In the genomic region with DNA sequence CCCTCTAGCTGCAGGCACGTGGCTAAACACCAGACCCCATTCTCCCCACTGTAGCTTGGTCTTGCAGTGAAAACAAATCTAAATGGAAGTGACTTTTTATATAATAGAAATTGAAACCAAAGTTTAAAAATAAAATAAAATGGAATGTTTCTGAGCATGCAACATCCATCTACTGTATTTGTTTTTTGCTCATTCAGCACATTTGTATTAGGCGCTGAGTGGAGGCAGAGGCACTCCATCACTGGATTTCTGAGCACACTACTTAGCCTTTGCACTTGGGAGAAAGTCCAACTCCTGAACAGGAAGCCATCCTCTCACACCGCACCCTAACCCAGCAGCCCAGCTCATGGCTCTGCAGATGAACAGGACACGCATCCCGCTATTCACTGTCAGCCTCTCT, we compare ENCODE assay signal across 32 cellular contexts. TPM values are rescaled to one million over a fixed set of nuclear protein-coding genes. Genes with fewer than 3 reads are reported as not detected.
"Had no signal": no experiment of that assay in that cellular context is flagged by ENCODE, and none has a peak within 500 bp of the region (broad histone marks: within the 10 kb centered on the region; RNA-seq: fewer than 3 reads in every experiment).

No MANE protein-coding gene starts in this region.

- ATAC-seq: effector memory CD8-positive, alpha-beta T cell; esophagus mucosa; gastrocnemius medialis; heart right ventricle; left cardiac atrium; left lung; left ventricle myocardium superior; lower lobe of right lung; mucosa of descending colon had no signal

- FAIRE-seq: endometrium, islet of Langerhans, keratinocyte had no signal

- DNase-seq: colonic mucosa; cortex of kidney; effector CD8-positive, alpha-beta T cell; effector memory CD8-positive, alpha-beta T cell; endodermal cell; erythroblast; esophagus squamous epithelium; foreskin fibroblast; foreskin melanocyte; gastrocnemius medialis; glutamatergic neuron; head of caudate nucleus; heart right ventricle; hippocampal formation; left cardiac atrium; left lung; left ventricle myocardium superior; lower lobe of right lung; mesenchymal stem cell; mucosa of descending colon; naive B cell had no signal

- H3K36me3 ChIP-seq: colonic mucosa, esophagus squamous epithelium, gastrocnemius medialis, heart right ventricle, left lung, lower lobe of right lung had no signal

- H3K27me3 ChIP-seq: colonic mucosa, gastrocnemius medialis had no signal

- H3K4me3 ChIP-seq: colonic mucosa, esophagus squamous epithelium, gastrocnemius medialis, heart right ventricle, left lung, lower lobe of right lung, mucosa of descending colon had no signal

- H3K9me3 Mint-ChIP-seq: dendritic cell treated with granulocyte-macrophage colony-stimulating factor and Interleukin-4, amounts not matched to agents 40 ng/mL and 50 ng/mL, for 4 days; mesothelial cell of epicardium had no signal

- H3K27ac ChIP-seq: colonic mucosa, epithelial cell of prostate, esophagus squamous epithelium, gastrocnemius medialis, heart right ventricle, left lung, lower lobe of right lung had no signal

- H3K27ac Mint-ChIP-seq: dendritic cell treated with granulocyte-macrophage colony-stimulating factor and Interleukin-4, amounts not matched to agents 40 ng/mL and 50 ng/mL, for 4 days; effector memory CD8-positive, alpha-beta T cell; endodermal cell; mesothelial cell of epicardium had no signal

- H3K4me1 Mint-ChIP-seq: endodermal cell, mesothelial cell of epicardium, naive B cell had no signal

- H3K4me1 ChIP-seq: colonic mucosa, esophagus squamous epithelium, gastrocnemius medialis, heart right ventricle, left lung, lower lobe of right lung had no signal

- H3K36me3 Mint-ChIP-seq: mesothelial cell of epicardium, naive B cell had no signal

- H3K9me3 ChIP-seq: colonic mucosa, esophagus squamous epithelium, gastrocnemius medialis, left lung, lower lobe of right lung, mucosa of descending colon had no signal

- H3K4me3 Mint-ChIP-seq: dendritic cell treated with granulocyte-macrophage colony-stimulating factor and Interleukin-4, amounts not matched to agents 40 ng/mL and 50 ng/mL, for 4 days; effector memory CD8-positive, alpha-beta T cell; endodermal cell; mesothelial cell of epicardium; naive B cell had no signal

RNA-seq across cellular contexts. Expression of a gene that starts 37.8 kb away (rescaled TPM):
- total RNA-seq: dermis microvascular lymphatic vessel endothelial cell, endodermal cell, esophagus mucosa, gastrocnemius medialis, left lung, left ventricle myocardium superior, lower lobe of right lung, lung microvascular endothelial cell, mesenteric fat pad, mesothelial cell of epicardium, myocyte had no signal
- polyA plus RNA-seq: keratinocyte had no signal
